ENCODE assay signal across 19 cellular contexts in the genomic region with DNA sequence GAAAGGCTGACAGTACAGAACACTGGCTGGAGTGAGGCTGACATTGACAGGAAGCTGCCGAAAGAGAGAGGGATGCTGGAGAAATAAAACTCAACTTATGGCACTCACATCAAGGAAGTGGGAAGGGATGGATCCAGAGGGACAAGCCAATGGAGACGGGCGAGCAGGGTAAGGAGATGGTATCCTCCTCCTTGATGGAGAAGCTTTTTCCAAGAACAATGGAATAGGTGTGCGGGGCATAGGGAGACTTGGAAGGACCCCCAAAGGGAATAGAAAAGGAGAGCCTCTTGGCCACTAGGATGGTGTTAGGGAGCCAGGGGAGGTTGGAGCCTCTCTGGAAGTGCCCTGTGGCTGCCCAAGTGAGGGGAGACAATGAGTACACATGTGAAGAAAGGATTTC. TPM values are rescaled to one million over a fixed set of nuclear protein-coding genes. Genes with fewer than 3 reads are reported as not detected.
DNase-seq lines count a peak whose midpoint lies in the region; ATAC-seq and TF ChIP-seq lines count a peak whose summit lies in the region.
"Had no signal": no experiment of that assay in that cellular context is flagged by ENCODE, and none has a peak within 500 bp of the region (broad histone marks: within the 10 kb centered on the region; RNA-seq: fewer than 3 reads in every experiment).

No MANE protein-coding gene starts in this region.

- peaks cover 8% of the 10 kb centered on the region for H3K36me3 Mint-ChIP-seq in activated naive CD8-positive, alpha-beta T cell
- H3K36me3 Mint-ChIP-seq in activated naive CD8-positive, alpha-beta T cell treated with anti-CD3 and anti-CD28 coated beads, Interleukin-2, amount 50 U/mL, for 24 hours (ENCODE audit: low read depth) = peaks cover 9% of the 10 kb centered on the region
- H3K36me3 Mint-ChIP-seq in endothelial cell (ENCODE audit: low read depth, unreplicated experiment) = peaks cover 2% of the 10 kb centered on the region

- H3K4me1 Mint-ChIP-seq in activated naive CD8-positive, alpha-beta T cell (ENCODE audit: low read depth) = no peaks in the 10 kb centered on the region
- H3K4me1 Mint-ChIP-seq in activated naive CD8-positive, alpha-beta T cell treated with anti-CD3 and anti-CD28 coated beads, Interleukin-2, amount 50 U/mL, for 24 hours = peaks cover 8% of the 10 kb centered on the region
- H3K4me1 Mint-ChIP-seq in endothelial cell (ENCODE audit: unreplicated experiment) = peaks cover 14% of the 10 kb centered on the region

- no peak for DNase-seq in activated naive CD8-positive, alpha-beta T cell treated with anti-CD3 and anti-CD28 coated beads, Interleukin-2, amount 50 U/mL, for 24 hours
- no peak for DNase-seq in OCI-LY7 (ENCODE audit: low spot score)
- no peak for DNase-seq in endothelial cell (ENCODE audit: low spot score)
- peak; percentile 9 to 56 for DNase-seq in vagina (ENCODE audit: extremely low spot score in 2 of 2)
- DNase-seq in NCI-H2196 treated with DMSO at 0.1 percent for 48 hours (lab: John Stamatoyannopoulos, UW; ENCODE audit: unreplicated experiment) = no peak
- DNase-seq in Right ventricle myocardium superior = no peak
- DNase-seq: 8988T; CD4-positive, alpha-beta T cell; NCI-H1092 treated with DMSO at 0.1 percent for 48 hours; NCI-H1436 treated with DMSO at 0.1 percent for 48 hours; NCI-H187 treated with DMSO at 0.1 percent for 48 hours; NCI-H2171 treated with DMSO at 0.1 percent for 48 hours; NCI-H524 treated with DMSO at 0.1 percent for 48 hours; NCI-H774; PC-9; RPMI8226; SHP77 had no signal

- TF ChIP-seq CTCF in OCI-LY7 (conservative IDR thresholded peaks at IDR 0.05; ENCODE audit: low read length) (no peak), endothelial cell (IDR thresholded peaks at IDR 0.05; ENCODE audit: unreplicated experiment) (no peak), vagina (IDR thresholded peaks at IDR 0.05) (no peak)

- no peak overlapping the region for H3K4me3 ChIP-seq in OCI-LY7 (ENCODE audit: low read depth, low read length, poor library complexity, severe bottlenecking)
- H3K4me3 ChIP-seq in vagina = no peak overlapping the region
- H3K4me3 ChIP-seq: PC-9 had no signal

- H3K4me3 Mint-ChIP-seq in activated naive CD8-positive, alpha-beta T cell = no peak overlapping the region
- H3K4me3 Mint-ChIP-seq in activated naive CD8-positive, alpha-beta T cell treated with anti-CD3 and anti-CD28 coated beads, Interleukin-2, amount 50 U/mL, for 24 hours = no peak overlapping the region
- no peak overlapping the region for H3K4me3 Mint-ChIP-seq in endothelial cell (ENCODE audit: unreplicated experiment)
- H3K4me3 Mint-ChIP-seq: CD4-positive, alpha-beta T cell had no signal

- H4K20me1 ChIP-seq in OCI-LY7 (ENCODE audit: insufficient read depth, low read length) = no peaks in the 10 kb centered on the region

- no peak overlapping the region for H2AFZ ChIP-seq in OCI-LY7 (ENCODE audit: low read length)
- H2AFZ ChIP-seq: PC-9 had no signal

- H3K36me3 ChIP-seq in OCI-LY7 (ENCODE audit: insufficient read depth, low read length) (peaks cover 35% of the 10 kb centered on the region), vagina (no peaks in the 10 kb centered on the region)

- intact Hi-C loops in OCI-LY7 (cut with micrococcal nuclease; ENCODE audit: unreplicated experiment) (loop anchor here (10.0 kb wide), 1 partner anchor 489 kb away; no protein-coding TSS in a partner anchor), vagina (cut with DNase I) (no loop called here), Right ventricle myocardium superior (cut with DNase I) (no loop called here)

- H3K9me2 ChIP-seq in OCI-LY7 (ENCODE audit: insufficient read depth, low read length) = no peaks in the 10 kb centered on the region

- no peaks in the 10 kb centered on the region for H3K27me3 ChIP-seq in vagina

- H3K4me1 ChIP-seq in OCI-LY7 (ENCODE audit: insufficient read depth, low read length, poor library complexity, severe bottlenecking) = peaks cover 64% of the 10 kb centered on the region
- no peaks in the 10 kb centered on the region for H3K4me1 ChIP-seq in vagina

- no peaks in the 10 kb centered on the region; the same call in 1 of the 2 replicates for H3K79me2 ChIP-seq in OCI-LY7 (ENCODE audit: insufficient read depth, low read depth, low read length)

- H3K27ac ChIP-seq in OCI-LY7 (ENCODE audit: low read depth, low read length, poor library complexity, severe bottlenecking) = no peak overlapping the region
- H3K27ac ChIP-seq in vagina = no peak overlapping the region
- H3K27ac ChIP-seq: PC-9 had no signal

- no peak for ATAC-seq in activated naive CD8-positive, alpha-beta T cell treated with anti-CD3 and anti-CD28 coated beads, Interleukin-2, amount 50 U/mL, for 24 hours
- ATAC-seq in Right ventricle myocardium superior (ENCODE audit: poor library complexity) (no peak), GM18520 (IDR thresholded peaks at IDR 0.05; ENCODE audit: unreplicated experiment) (no peak)

- H3K4me2 ChIP-seq in OCI-LY7 (ENCODE audit: low read length) = peak overlapping the region; percentile 10; the same call in 1 of the 2 replicates
- H3K4me2 ChIP-seq: PC-9 had no signal

- H3K9me3 ChIP-seq in OCI-LY7 (ENCODE audit: low read length) (no peaks in the 10 kb centered on the region), vagina (no peaks in the 10 kb centered on the region)

- no peaks in the 10 kb centered on the region for H3K27me3 Mint-ChIP-seq in activated naive CD8-positive, alpha-beta T cell
- no peaks in the 10 kb centered on the region for H3K27me3 Mint-ChIP-seq in activated naive CD8-positive, alpha-beta T cell treated with anti-CD3 and anti-CD28 coated beads, Interleukin-2, amount 50 U/mL, for 24 hours
- peaks cover 8% of the 10 kb centered on the region for H3K27me3 Mint-ChIP-seq in endothelial cell (ENCODE audit: unreplicated experiment)
- H3K27me3 Mint-ChIP-seq: CD4-positive, alpha-beta T cell had no signal

- no TSS peak for BruUV-seq in OCI-LY7 (replicated peaks; lab: Mats Ljungman, UMichigan)

- CTCF ChIA-PET in OCI-LY7 (lab: Charles Lee; ENCODE audit: unreplicated experiment) = interaction anchor here (0.5 to 1.4 kb wide), 3 partner anchors 10 to 336 kb away, joined by 3 to 5 read pairs (median 4); no protein-coding TSS in a partner anchor

- peak overlapping the region; percentile 59 for H3K27ac Mint-ChIP-seq in activated naive CD8-positive, alpha-beta T cell
- H3K27ac Mint-ChIP-seq in activated naive CD8-positive, alpha-beta T cell treated with anti-CD3 and anti-CD28 coated beads, Interleukin-2, amount 50 U/mL, for 24 hours = no peak overlapping the region
- peak overlapping the region; percentile 11 for H3K27ac Mint-ChIP-seq in endothelial cell (ENCODE audit: unreplicated experiment)
- H3K27ac Mint-ChIP-seq: CD4-positive, alpha-beta T cell had no signal

- H3K9me3 Mint-ChIP-seq in activated naive CD8-positive, alpha-beta T cell (ENCODE audit: low read depth) = no peaks in the 10 kb centered on the region
- no peaks in the 10 kb centered on the region for H3K9me3 Mint-ChIP-seq in activated naive CD8-positive, alpha-beta T cell treated with anti-CD3 and anti-CD28 coated beads, Interleukin-2, amount 50 U/mL, for 24 hours
- no peaks in the 10 kb centered on the region for H3K9me3 Mint-ChIP-seq in endothelial cell (ENCODE audit: unreplicated experiment)
- H3K9me3 Mint-ChIP-seq: CD4-positive, alpha-beta T cell had no signal

- POLR2A ChIA-PET in OCI-LY7 (lab: Charles Lee) = interaction anchor here (0.7 to 2.5 kb wide), 4 partner anchors 9 to 67 kb away, joined by 3 to 12 read pairs (median 4); no protein-coding TSS in a partner anchor

- TF ChIP-seq POLR2A in vagina (IDR thresholded peaks at IDR 0.05) = no peak

RNA-seq across cellular contexts. Expression of a gene that starts 58.4 kb away (rescaled TPM):
- 135 and 148 TPM in 2 replicates for total RNA-seq in OCI-LY7 (2014; rRNA removed; shearing (Covaris generic))
- total RNA-seq in OCI-LY7 (2022) (105 and 106 TPM in 2 replicates), endothelial cell (ENCODE audit: unreplicated experiment) (81.5 TPM), vagina (134 TPM), Right ventricle myocardium superior (109 TPM)

Comparison
In these comparisons a context has a peak if more than half of its experiments do, and no peak if none do; other contexts are left out.
1. DNase-seq: peak in vagina (2 of 2); none in activated naive CD8-positive, alpha-beta T cell treated with anti-CD3 and anti-CD28 coated beads, Interleukin-2, amount 50 U/mL, for 24 hours (single experiment), OCI-LY7 (single experiment), endothelial cell (single experiment), NCI-H2196 treated with DMSO at 0.1 percent for 48 hours (single experiment) and Right ventricle myocardium superior (single experiment).